In genomic region chr15:60511351-60512157, GRCh38 we compare ENCODE assay signal across 21 cellular contexts. TPM values are rescaled to one million over a fixed set of nuclear protein-coding genes. Genes with fewer than 3 reads are reported as not detected.
A peak's percentile ranks its signal among the peaks of the same experiment; 100 is the strongest.
DNase-seq lines count a peak whose midpoint lies in the region; ATAC-seq and TF ChIP-seq lines count a peak whose summit lies in the region.
"Had no signal": no experiment of that assay in that cellular context is flagged by ENCODE, and none has a peak within 500 bp of the region (broad histone marks: within the 10 kb centered on the region; RNA-seq: fewer than 3 reads in every experiment).

No MANE protein-coding gene starts in this region.

- CTCF ChIA-PET in activated naive CD4-positive, alpha-beta T cell treated with anti-CD3 and anti-CD28 coated beads, Interleukin-2, amount 10 ng/mL, durations not matched to agents 7 days and 5 days (lab: Charles Lee), result interaction anchor here (0.7 to 2.9 kb wide), 3 partner anchors 9 to 152 kb away, joined by 3 to 24 read pairs (median 8); no protein-coding TSS in a partner anchor

- H3K27ac ChIP-seq in foreskin keratinocyte, result no peak overlapping the region
- H3K27ac ChIP-seq: epithelial cell of prostate, gastroesophageal sphincter had no signal

- H3K4me1 Mint-ChIP-seq in activated naive CD4-positive, alpha-beta T cell treated with anti-CD3 and anti-CD28 coated beads, Interleukin-2, amount 10 ng/mL, durations not matched to agents 7 days and 5 days, result peaks cover 40% of the 10 kb centered on the region
- H3K4me1 Mint-ChIP-seq in stimulated activated naive CD8-positive, alpha-beta T cell treated with anti-CD3 and anti-CD28 coated beads, Interleukin-15, Interleukin-2, amounts not matched to agents 100 ng/mL and 50 ng/mL, for 24 hours (ENCODE audit: low read depth), result peaks cover 61% of the 10 kb centered on the region

- H3K4me1 ChIP-seq in foreskin keratinocyte, result peaks cover 20% of the 10 kb centered on the region

- DNase-seq in activated naive CD4-positive, alpha-beta T cell treated with anti-CD3 and anti-CD28 coated beads, Interleukin-2, amount 10 ng/mL, durations not matched to agents 7 days and 5 days, result no peak
- DNase-seq in activated naive CD4-positive, alpha-beta T cell (lab: John Stamatoyannopoulos, UW), result no peak
- DNase-seq in NCI-H2171 treated with DMSO at 0.1 percent for 48 hours (lab: John Stamatoyannopoulos, UW) (peak; percentile 66), choroid plexus epithelial cell (ENCODE audit: low read depth) (peak; percentile 44), foreskin keratinocyte (no peak), foreskin fibroblast (no peak)
- DNase-seq: activated B cell treated with CpG ODN at 0.5 μM for 24 hours; Calu3; cortex of kidney; GDM1; NCI-H187; NCI-H446 treated with DMSO at 0.1 percent for 48 hours; occipital lobe; SHP77 treated with DMSO at 0.1 percent for 48 hours; stimulated activated CD4-positive, alpha-beta T cell treated with anti-CD3 and anti-CD28 coated beads, Interleukin-2, amount 100 ng/mL, for 48 hours had no signal

- no peak for TF ChIP-seq CTCF in choroid plexus epithelial cell (conservative IDR thresholded peaks at IDR 0.05; ENCODE audit: low read depth, low read length)
- TF ChIP-seq CTCF in foreskin keratinocyte (conservative IDR thresholded peaks at IDR 0.05), result no peak
- no peak for TF ChIP-seq CTCF in foreskin fibroblast (IDR thresholded peaks at IDR 0.05; ENCODE audit: low read depth, low read length)

- H3K4me3 ChIP-seq in choroid plexus epithelial cell (ENCODE audit: low read depth, low read length) (no peak overlapping the region), foreskin fibroblast (ENCODE audit: low read depth in 1 of 2, low read length in 2 of 2) (no peak overlapping the region)
- H3K4me3 ChIP-seq: gastroesophageal sphincter had no signal

- no peaks in the 10 kb centered on the region for H3K9me3 Mint-ChIP-seq in activated naive CD4-positive, alpha-beta T cell treated with anti-CD3 and anti-CD28 coated beads, Interleukin-2, amount 10 ng/mL, durations not matched to agents 7 days and 5 days
- no peaks in the 10 kb centered on the region for H3K9me3 Mint-ChIP-seq in stimulated activated naive CD8-positive, alpha-beta T cell treated with anti-CD3 and anti-CD28 coated beads, Interleukin-15, Interleukin-2, amounts not matched to agents 100 ng/mL and 50 ng/mL, for 24 hours
- H3K9me3 Mint-ChIP-seq: activated B cell treated with CpG ODN at 0.5 μM for 24 hours; activated T-helper 2 cell treated with anti-CD3 and anti-CD28 coated beads, Interferon-gamma antibody, Interleukin-2, Interleukin-4, amounts not matched to agents 10 μg/mL and 5 μg/mL and 100 μg/mL, durations not matched to agents 14 hours and 24 hours and 36 hours had no signal

- H3K27me3 ChIP-seq in foreskin keratinocyte, result no peaks in the 10 kb centered on the region
- H3K27me3 ChIP-seq: gastroesophageal sphincter had no signal

- no peak overlapping the region for H3K4me3 Mint-ChIP-seq in activated naive CD4-positive, alpha-beta T cell treated with anti-CD3 and anti-CD28 coated beads, Interleukin-2, amount 10 ng/mL, durations not matched to agents 7 days and 5 days
- peak overlapping the region; percentile 46 for H3K4me3 Mint-ChIP-seq in stimulated activated naive CD8-positive, alpha-beta T cell treated with anti-CD3 and anti-CD28 coated beads, Interleukin-15, Interleukin-2, amounts not matched to agents 100 ng/mL and 50 ng/mL, for 24 hours
- H3K4me3 Mint-ChIP-seq: activated B cell treated with CpG ODN at 0.5 μM for 24 hours had no signal

- no peaks in the 10 kb centered on the region for H3K27me3 Mint-ChIP-seq in activated naive CD4-positive, alpha-beta T cell treated with anti-CD3 and anti-CD28 coated beads, Interleukin-2, amount 10 ng/mL, durations not matched to agents 7 days and 5 days
- no peaks in the 10 kb centered on the region for H3K27me3 Mint-ChIP-seq in stimulated activated naive CD8-positive, alpha-beta T cell treated with anti-CD3 and anti-CD28 coated beads, Interleukin-15, Interleukin-2, amounts not matched to agents 100 ng/mL and 50 ng/mL, for 24 hours
- H3K27me3 Mint-ChIP-seq: activated B cell treated with CpG ODN at 0.5 μM for 24 hours had no signal

- H3K36me3 Mint-ChIP-seq in activated naive CD4-positive, alpha-beta T cell treated with anti-CD3 and anti-CD28 coated beads, Interleukin-2, amount 10 ng/mL, durations not matched to agents 7 days and 5 days, result peaks cover 54% of the 10 kb centered on the region
- peaks cover 38% of the 10 kb centered on the region for H3K36me3 Mint-ChIP-seq in stimulated activated naive CD8-positive, alpha-beta T cell treated with anti-CD3 and anti-CD28 coated beads, Interleukin-15, Interleukin-2, amounts not matched to agents 100 ng/mL and 50 ng/mL, for 24 hours (ENCODE audit: low read depth)

- H3K27ac Mint-ChIP-seq in activated naive CD4-positive, alpha-beta T cell treated with anti-CD3 and anti-CD28 coated beads, Interleukin-2, amount 10 ng/mL, durations not matched to agents 7 days and 5 days, result peak overlapping the region; percentile 37
- no peak overlapping the region for H3K27ac Mint-ChIP-seq in stimulated activated naive CD8-positive, alpha-beta T cell treated with anti-CD3 and anti-CD28 coated beads, Interleukin-15, Interleukin-2, amounts not matched to agents 100 ng/mL and 50 ng/mL, for 24 hours
- H3K27ac Mint-ChIP-seq: activated B cell treated with CpG ODN at 0.5 μM for 24 hours; activated T-helper 2 cell treated with anti-CD3 and anti-CD28 coated beads, Interferon-gamma antibody, Interleukin-2, Interleukin-4, amounts not matched to agents 10 μg/mL and 5 μg/mL and 100 μg/mL, durations not matched to agents 14 hours and 24 hours and 36 hours had no signal

- no peak for ATAC-seq in HG03139 (IDR thresholded peaks at IDR 0.05; ENCODE audit: unreplicated experiment)
- ATAC-seq in foreskin keratinocyte, result no peak
- ATAC-seq: gastroesophageal sphincter, left lobe of liver had no signal

RNA-seq across cellular contexts. Expression of gene ICE2, which starts 32.6 kb away (rescaled TPM):
- 24.5 and 27.3 TPM in 2 replicates for total RNA-seq in foreskin keratinocyte
- polyA plus RNA-seq in foreskin keratinocyte, result 13.8 and 15.3 TPM in 2 replicates

Comparison
In these comparisons a context has a peak if more than half of its experiments do, and no peak if none do; other contexts are left out.
1. DNase-seq: peak in NCI-H2171 treated with DMSO at 0.1 percent for 48 hours (single experiment) and choroid plexus epithelial cell (single experiment); none in activated naive CD4-positive, alpha-beta T cell treated with anti-CD3 and anti-CD28 coated beads, Interleukin-2, amount 10 ng/mL, durations not matched to agents 7 days and 5 days (single experiment), activated naive CD4-positive, alpha-beta T cell (0 of 4), foreskin keratinocyte (0 of 2) and foreskin fibroblast (0 of 2).